In genomic region chr3:129289201-129289921, GRCh38 we compare ENCODE assay signal across 22 cellular contexts. TPM values are rescaled to one million over a fixed set of nuclear protein-coding genes. Genes with fewer than 3 reads are reported as not detected.
DNase-seq lines count a peak whose midpoint lies in the region; ATAC-seq and TF ChIP-seq lines count a peak whose summit lies in the region.
"Had no signal": no experiment of that assay in that cellular context is flagged by ENCODE, and none has a peak within 500 bp of the region (broad histone marks: within the 10 kb centered on the region; RNA-seq: fewer than 3 reads in every experiment).

No MANE protein-coding gene starts in this region.

- in situ Hi-C loops in brain microvascular endothelial cell (cut with HindIII; ENCODE audit: low pct_ligation_motif_present, low sequenced_read_pairs): no loop called here

- peaks cover 29% of the 10 kb centered on the region for H3K36me3 Mint-ChIP-seq in activated T-helper 1 cell treated with anti-CD3 and anti-CD28 coated beads, Interleukin-12 subunit alpha, Interleukin-12 subunit beta, Interleukin-2, Interleukin-4 antibody, amounts not matched to agents 30 ng/mL and 10 ng/mL and 1 ng/mL, durations not matched to agents 14 hours and 24 hours and 36 hours (ENCODE audit: low read depth)

- H3K4me3 Mint-ChIP-seq in activated T-helper 1 cell treated with anti-CD3 and anti-CD28 coated beads, Interleukin-12 subunit alpha, Interleukin-12 subunit beta, Interleukin-2, Interleukin-4 antibody, amounts not matched to agents 30 ng/mL and 10 ng/mL and 1 ng/mL, durations not matched to agents 14 hours and 24 hours and 36 hours: no peak overlapping the region
- H3K4me3 Mint-ChIP-seq: activated CD4-positive, alpha-beta T cell treated with anti-CD3 and anti-CD28 coated beads, Interleukin-2, amount 10 ng/mL, durations not matched to agents 24 days and 14 days; activated T-cell treated with anti-CD3 and anti-CD28 coated beads, Interleukin-2, amount 50 U/mL, for 4 hours; B cell; GM23338; memory B cell had no signal

- H3K27ac ChIP-seq in brain microvascular endothelial cell: no peak overlapping the region
- H3K27ac ChIP-seq: gastroesophageal sphincter, neutrophil, tibial nerve had no signal

- no peak overlapping the region for H3K27ac Mint-ChIP-seq in activated T-helper 1 cell treated with anti-CD3 and anti-CD28 coated beads, Interleukin-12 subunit alpha, Interleukin-12 subunit beta, Interleukin-2, Interleukin-4 antibody, amounts not matched to agents 30 ng/mL and 10 ng/mL and 1 ng/mL, durations not matched to agents 14 hours and 24 hours and 36 hours
- H3K27ac Mint-ChIP-seq: activated CD4-positive, alpha-beta T cell treated with anti-CD3 and anti-CD28 coated beads, Interleukin-2, amount 10 ng/mL, durations not matched to agents 24 days and 14 days; B cell; GM23338; memory B cell had no signal

- intact Hi-C loops in activated T-helper 1 cell treated with anti-CD3 and anti-CD28 coated beads, Interleukin-12 subunit alpha, Interleukin-12 subunit beta, Interleukin-2, Interleukin-4 antibody, amounts not matched to agents 30 ng/mL and 10 ng/mL and 1 ng/mL, durations not matched to agents 14 hours and 24 hours and 36 hours (cut with micrococcal nuclease): no loop called here

- DNase-seq in AG20443 (ENCODE audit: low spot score) (peak; percentile 52), HT1080 (ENCODE audit: low read depth) (peak; percentile 62), brain microvascular endothelial cell (peak; percentile 71), foreskin melanocyte (peak; percentile 96)
- DNase-seq in activated T-helper 1 cell treated with anti-CD3 and anti-CD28 coated beads, Interleukin-12 subunit alpha, Interleukin-12 subunit beta, Interleukin-2, Interleukin-4 antibody, amounts not matched to agents 30 ng/mL and 10 ng/mL and 1 ng/mL, durations not matched to agents 14 hours and 24 hours and 36 hours (ENCODE audit: low spot score): no peak
- DNase-seq in activated CD4-positive, alpha-beta T cell treated with anti-CD3 and anti-CD28 coated beads for 4 hours: no peak
- DNase-seq: activated CD4-positive, alpha-beta T cell treated with anti-CD3 and anti-CD28 coated beads, Interleukin-2, amount 10 ng/mL, durations not matched to agents 24 days and 14 days; activated T-cell treated with anti-CD3 and anti-CD28 coated beads, Interleukin-2, amount 50 U/mL, for 4 hours; amniotic stem cell; DMS 273 treated with DMSO at 0.1 percent for 48 hours; NCI-H2081 treated with DMSO at 0.1 percent for 48 hours; Right ventricle myocardium superior; stimulated activated CD4-positive, alpha-beta T cell treated with anti-CD3 and anti-CD28 coated beads, Interleukin-4, amount 100 ng/mL, for 1 hour had no signal

- no peaks in the 10 kb centered on the region for H3K27me3 ChIP-seq in brain microvascular endothelial cell (replicated peaks)
- H3K27me3 ChIP-seq: gastroesophageal sphincter, neutrophil, tibial nerve had no signal

- H3K9me3 Mint-ChIP-seq in activated T-helper 1 cell treated with anti-CD3 and anti-CD28 coated beads, Interleukin-12 subunit alpha, Interleukin-12 subunit beta, Interleukin-2, Interleukin-4 antibody, amounts not matched to agents 30 ng/mL and 10 ng/mL and 1 ng/mL, durations not matched to agents 14 hours and 24 hours and 36 hours: no peaks in the 10 kb centered on the region
- H3K9me3 Mint-ChIP-seq: activated CD4-positive, alpha-beta T cell treated with anti-CD3 and anti-CD28 coated beads, Interleukin-2, amount 10 ng/mL, durations not matched to agents 24 days and 14 days; activated T-cell treated with anti-CD3 and anti-CD28 coated beads, Interleukin-2, amount 50 U/mL, for 4 hours; GM23338; memory B cell had no signal

- ATAC-seq in HG02885 (IDR thresholded peaks at IDR 0.05; ENCODE audit: poor library complexity, unreplicated experiment) (no peak), GM21367 (IDR thresholded peaks at IDR 0.05; ENCODE audit: unreplicated experiment) (no peak)
- ATAC-seq: activated T-cell treated with anti-CD3 and anti-CD28 coated beads, Interleukin-2, amount 50 U/mL, for 4 hours; gastroesophageal sphincter; GM23338; sciatic nerve had no signal

- H3K27me3 Mint-ChIP-seq in activated T-helper 1 cell treated with anti-CD3 and anti-CD28 coated beads, Interleukin-12 subunit alpha, Interleukin-12 subunit beta, Interleukin-2, Interleukin-4 antibody, amounts not matched to agents 30 ng/mL and 10 ng/mL and 1 ng/mL, durations not matched to agents 14 hours and 24 hours and 36 hours (ENCODE audit: insufficient read depth): no peaks in the 10 kb centered on the region
- H3K27me3 Mint-ChIP-seq: activated CD4-positive, alpha-beta T cell treated with anti-CD3 and anti-CD28 coated beads, Interleukin-2, amount 10 ng/mL, durations not matched to agents 24 days and 14 days had no signal

- peaks cover 5% of the 10 kb centered on the region for H3K4me1 Mint-ChIP-seq in activated T-helper 1 cell treated with anti-CD3 and anti-CD28 coated beads, Interleukin-12 subunit alpha, Interleukin-12 subunit beta, Interleukin-2, Interleukin-4 antibody, amounts not matched to agents 30 ng/mL and 10 ng/mL and 1 ng/mL, durations not matched to agents 14 hours and 24 hours and 36 hours (ENCODE audit: low read depth)
- H3K4me1 Mint-ChIP-seq: B cell, GM23338 had no signal

- no peak overlapping the region for H3K4me3 ChIP-seq in brain microvascular endothelial cell (ENCODE audit: low read depth, low read length)
- H3K4me3 ChIP-seq: gastroesophageal sphincter, GM23338, tibial nerve had no signal

- H3K36me3 ChIP-seq in brain microvascular endothelial cell (replicated peaks): peaks cover 8% of the 10 kb centered on the region

- TF ChIP-seq CTCF in brain microvascular endothelial cell (IDR thresholded peaks at IDR 0.05; ENCODE audit: low read depth, low read length, missing control alignments): no peak

RNA-seq across cellular contexts. Expression of gene HMCES, which starts 10.7 kb away (rescaled TPM):
- total RNA-seq in HT1080 (2014; rRNA removed; shearing (Covaris generic)): 37.4 and 54.9 TPM in 2 replicates
- 44.3 and 51.8 TPM in 2 replicates for polyA plus RNA-seq in HT1080 (2015; cell fraction: cytosol; rRNA removed)
- 41.0 and 44.7 TPM in 2 replicates for polyA plus RNA-seq in HT1080 (2015; cell fraction: nucleus; rRNA removed)
- total RNA-seq in activated T-helper 1 cell treated with anti-CD3 and anti-CD28 coated beads, Interleukin-12 subunit alpha, Interleukin-12 subunit beta, Interleukin-2, Interleukin-4 antibody, amounts not matched to agents 30 ng/mL and 10 ng/mL and 1 ng/mL, durations not matched to agents 14 hours and 24 hours and 36 hours: 59.4 and 61.6 TPM in 2 replicates

RNA-seq across cellular contexts. Expression of gene COPG1, which starts 40.0 kb away (rescaled TPM):
- 155 and 158 TPM in 2 replicates for total RNA-seq in HT1080 (2014; rRNA removed; shearing (Covaris generic))
- polyA plus RNA-seq in HT1080 (2015; cell fraction: cytosol; rRNA removed): 111 and 119 TPM in 2 replicates
- polyA plus RNA-seq in HT1080 (2015; cell fraction: nucleus; rRNA removed): 240 and 255 TPM in 2 replicates
- total RNA-seq in activated T-helper 1 cell treated with anti-CD3 and anti-CD28 coated beads, Interleukin-12 subunit alpha, Interleukin-12 subunit beta, Interleukin-2, Interleukin-4 antibody, amounts not matched to agents 30 ng/mL and 10 ng/mL and 1 ng/mL, durations not matched to agents 14 hours and 24 hours and 36 hours: 157 and 160 TPM in 2 replicates

Comparison
In these comparisons a context has a peak if more than half of its experiments do, and no peak if none do; other contexts are left out.
1. DNase-seq: peak in AG20443 (single experiment), HT1080 (single experiment), brain microvascular endothelial cell (single experiment) and foreskin melanocyte (single experiment); none in activated T-helper 1 cell treated with anti-CD3 and anti-CD28 coated beads, Interleukin-12 subunit alpha, Interleukin-12 subunit beta, Interleukin-2, Interleukin-4 antibody, amounts not matched to agents 30 ng/mL and 10 ng/mL and 1 ng/mL, durations not matched to agents 14 hours and 24 hours and 36 hours (single experiment) and activated CD4-positive, alpha-beta T cell treated with anti-CD3 and anti-CD28 coated beads for 4 hours (0 of 2).